10 cellular contexts compared by ENCODE assay signal in genomic region chr11:57787920-57788716, GRCh38. TPM values are rescaled to one million over a fixed set of nuclear protein-coding genes. Genes with fewer than 3 reads are reported as not detected.
DNase-seq lines count a peak whose midpoint lies in the region; ATAC-seq, FAIRE-seq and TF ChIP-seq lines count a peak whose summit lies in the region.
"Had no signal": no experiment of that assay in that cellular context is flagged by ENCODE, and none has a peak within 500 bp of the region (broad histone marks: within the 10 kb centered on the region; RNA-seq: fewer than 3 reads in every experiment).

No MANE protein-coding gene starts in this region.

- FAIRE-seq in keratinocyte (lab: Jason Lieb, UNC), result peak; percentile 93

- peak; percentile 59 for DNase-seq in AG10803 (ENCODE audit: low read depth)
- DNase-seq in H7, result peak; percentile 72
- peak; percentile 10 for DNase-seq in SK-MEL-5 (ENCODE audit: low read depth, low spot score)
- DNase-seq in keratinocyte (ENCODE audit: low read depth, low spot score), result peak; percentile 78
- DNase-seq in OCI-M2 (lab: John Stamatoyannopoulos, UW; ENCODE audit: unreplicated experiment), result no peak
- no peak for DNase-seq in cortex of kidney (lab: John Stamatoyannopoulos, UW)
- DNase-seq in H4 (ENCODE audit: low spot score), result no peak
- DNase-seq: CD4-positive, CD25-positive, alpha-beta regulatory T cell; NCI-H146 had no signal

- peak overlapping the region; percentile 93 for H3K27ac ChIP-seq in keratinocyte (ENCODE audit: control insufficient read depth, insufficient read depth, low read length)

- dilution Hi-C loops in keratinocyte (cut with MboI; ENCODE audit: extremely low pct_ligation_motif_present, low sequenced_read_pairs), result no loop called here

- H3K4me1 ChIP-seq in keratinocyte (ENCODE audit: control insufficient read depth, extremely low read depth, insufficient read depth, low read length), result peaks cover 52% of the 10 kb centered on the region

- H3K36me3 ChIP-seq in H7 (replicated peaks; ENCODE audit: control insufficient read depth, insufficient read depth, low read length) (no peaks in the 10 kb centered on the region; the same call in 1 of the 2 replicates), keratinocyte (ENCODE audit: control insufficient read depth in 2 of 2, extremely low read depth in 1 of 2, insufficient read depth in 2 of 2, low read length in 2 of 2) (peaks cover 4 to 8% of the 10 kb centered on the region in 2 experiments)

- H2AFZ ChIP-seq in keratinocyte (ENCODE audit: control insufficient read depth, low read length), result no peak overlapping the region

- no peak for ATAC-seq in GM19324 (IDR thresholded peaks at IDR 0.05; ENCODE audit: low FRiP score, unreplicated experiment)

- peaks cover 95% of the 10 kb centered on the region for H3K79me2 ChIP-seq in keratinocyte (ENCODE audit: control insufficient read depth, insufficient read depth, low read length)

- H3K4me2 ChIP-seq in keratinocyte (ENCODE audit: control insufficient read depth, extremely low read depth, insufficient read depth, low read depth, low read length), result peak overlapping the region; percentile 91

- in situ Hi-C loops in SK-MEL-5 (cut with HindIII; ENCODE audit: low pct_unique_long_range_greater_than_20kb, low sequenced_read_pairs), result no loop called here

- H3K4me3 ChIP-seq in AG10803 (ENCODE audit: low read length) (no peak overlapping the region), H7 (ENCODE audit: insufficient read depth, low read depth, low read length) (no peak overlapping the region), keratinocyte (ENCODE audit: control insufficient read depth in 2 of 3, extremely low read depth in 1 of 3, insufficient read depth in 2 of 3, low read depth in 1 of 3, low read length in 3 of 3) (peak overlapping the region in 2 of 3 experiments; percentile 40 to 41)

- H3K9me1 ChIP-seq in keratinocyte (ENCODE audit: control insufficient read depth, extremely low read depth, insufficient read depth, low read length), result no peaks in the 10 kb centered on the region

- peak overlapping the region; percentile 43 for H3K9ac ChIP-seq in keratinocyte (ENCODE audit: control insufficient read depth, extremely low read depth, insufficient read depth, low read length)

- H3K27me3 ChIP-seq in H7 (ENCODE audit: control insufficient read depth, insufficient read depth, low read length), result no peaks in the 10 kb centered on the region
- no peaks in the 10 kb centered on the region for H3K27me3 ChIP-seq in keratinocyte (ENCODE audit: control insufficient read depth, extremely low read depth, insufficient read depth, low read length)

- TF ChIP-seq CTCF in AG10803 (conservative IDR thresholded peaks at IDR 0.05; ENCODE audit: low read length), result no peak
- TF ChIP-seq CTCF in keratinocyte (optimal IDR thresholded peaks at IDR 0.05 in 1 of 3, IDR thresholded peaks at IDR 0.05 in 1 of 3, conservative IDR thresholded peaks at IDR 0.05 in 1 of 3; ENCODE audit: extremely low read depth in 1 of 3, insufficient read depth in 2 of 3, low read length in 3 of 3), result no peak

- peaks cover 5% of the 10 kb centered on the region for H4K20me1 ChIP-seq in keratinocyte (ENCODE audit: control insufficient read depth, extremely low read depth, insufficient read depth, low read length)

- H3K9me3 ChIP-seq in keratinocyte (ENCODE audit: control insufficient read depth, low read depth, low read length), result no peaks in the 10 kb centered on the region

RNA-seq across cellular contexts. Expression of gene CTNND1, which starts 26.5 kb away (rescaled TPM):
- 108 and 118 TPM in 2 replicates for total RNA-seq in H7 (2014; rRNA removed; shearing (Covaris generic))
- 51.6 and 53.8 TPM in 2 replicates for total RNA-seq in SK-MEL-5 (2014; rRNA removed; shearing (Covaris generic))
- 52.1 and 65.9 TPM in 2 replicates for polyA plus RNA-seq in SK-MEL-5 (2015; cell fraction: cytosol; rRNA removed)
- polyA plus RNA-seq in SK-MEL-5 (2015; cell fraction: nucleus; rRNA removed), result 50.1 and 69.1 TPM in 2 replicates
- polyA plus RNA-seq in keratinocyte, result 125 to 187 TPM (median 144 TPM) in 3 replicates
- 91.5 TPM for polyA plus RNA-seq in keratinocyte (2011; ENCODE audit: low read depth)
- 84.0 and 129 TPM in 2 replicates for polyA plus RNA-seq in keratinocyte (2011; cell fraction: cytosol; rRNA removed)
- 203 and 221 TPM in 2 replicates for polyA plus RNA-seq in keratinocyte (2011; cell fraction: nucleus; rRNA removed)
- polyA plus RNA-seq in keratinocyte (2012; ENCODE audit: low replicate concordance), result 98.6 and 103 TPM in 2 replicates
- 413 to 516 TPM (median 498 TPM) in 3 replicates for polyA minus RNA-seq in keratinocyte
- polyA minus RNA-seq in keratinocyte (2011; cell fraction: cytosol; rRNA and poly(A)+ RNA removed), result 134 TPM
- polyA minus RNA-seq in keratinocyte (2011; cell fraction: nucleus; rRNA and poly(A)+ RNA removed), result 216 and 381 TPM in 2 replicates
- 50.0 and 56.3 TPM in 2 replicates for total RNA-seq in H4 (2014; rRNA removed; shearing (Covaris generic))

RNA-seq across cellular contexts. Expression of gene BTBD18, which starts 36.5 kb away (rescaled TPM):
- total RNA-seq in H7 (2014; rRNA removed; shearing (Covaris generic)), result not detected in 2 replicates
- total RNA-seq in SK-MEL-5 (2014; rRNA removed; shearing (Covaris generic)), result not detected in 2 replicates
- not detected in 2 replicates for polyA plus RNA-seq in SK-MEL-5 (2015; cell fraction: cytosol; rRNA removed)
- polyA plus RNA-seq in SK-MEL-5 (2015; cell fraction: nucleus; rRNA removed), result not detected in 2 replicates
- not detected in 3 replicates for polyA plus RNA-seq in keratinocyte
- polyA plus RNA-seq in keratinocyte (2011; ENCODE audit: low read depth), result not detected
- polyA plus RNA-seq in keratinocyte (2011; cell fraction: cytosol; rRNA removed), result not detected in 2 replicates
- polyA plus RNA-seq in keratinocyte (2011; cell fraction: nucleus; rRNA removed), result not detected in 2 replicates
- 0.17 TPM in 1 of 2 replicates, not detected in the other for polyA plus RNA-seq in keratinocyte (2012; ENCODE audit: low replicate concordance)
- not detected in 3 replicates for polyA minus RNA-seq in keratinocyte
- not detected for polyA minus RNA-seq in keratinocyte (2011; cell fraction: cytosol; rRNA and poly(A)+ RNA removed)
- not detected in 2 replicates for polyA minus RNA-seq in keratinocyte (2011; cell fraction: nucleus; rRNA and poly(A)+ RNA removed)
- total RNA-seq in H4 (2014; rRNA removed; shearing (Covaris generic)), result not detected in 2 replicates
- total RNA-seq: CD4-positive, CD25-positive, alpha-beta regulatory T cell had no signal

RNA-seq across cellular contexts. Expression of gene SELENOH, which starts 46.8 kb away (rescaled TPM):
- total RNA-seq in H7 (2014; rRNA removed; shearing (Covaris generic)), result 200 and 246 TPM in 2 replicates
- 171 and 183 TPM in 2 replicates for total RNA-seq in SK-MEL-5 (2014; rRNA removed; shearing (Covaris generic))
- 123 and 174 TPM in 2 replicates for polyA plus RNA-seq in SK-MEL-5 (2015; cell fraction: cytosol; rRNA removed)
- polyA plus RNA-seq in SK-MEL-5 (2015; cell fraction: nucleus; rRNA removed), result 52.2 and 82.9 TPM in 2 replicates
- 59.1 to 88.2 TPM (median 76.0 TPM) in 3 replicates for polyA plus RNA-seq in keratinocyte
- polyA plus RNA-seq in keratinocyte (2011; ENCODE audit: low read depth), result 39.6 TPM
- polyA plus RNA-seq in keratinocyte (2011; cell fraction: cytosol; rRNA removed), result 48.8 and 72.9 TPM in 2 replicates
- polyA plus RNA-seq in keratinocyte (2011; cell fraction: nucleus; rRNA removed), result 35.0 and 38.0 TPM in 2 replicates
- 79.8 and 96.0 TPM in 2 replicates for polyA plus RNA-seq in keratinocyte (2012; ENCODE audit: low replicate concordance)
- 5.1 to 10.0 TPM (median 6.5 TPM) in 3 replicates for polyA minus RNA-seq in keratinocyte
- polyA minus RNA-seq in keratinocyte (2011; cell fraction: cytosol; rRNA and poly(A)+ RNA removed), result 43.4 TPM
- polyA minus RNA-seq in keratinocyte (2011; cell fraction: nucleus; rRNA and poly(A)+ RNA removed), result 10.6 and 13.4 TPM in 2 replicates
- 218 and 298 TPM in 2 replicates for total RNA-seq in H4 (2014; rRNA removed; shearing (Covaris generic))

Comparison
In these comparisons a context has a peak if more than half of its experiments do, and no peak if none do; other contexts are left out.
1. DNase-seq: peak in AG10803 (single experiment), H7 (single experiment), SK-MEL-5 (single experiment) and keratinocyte (single experiment); none in OCI-M2 (single experiment), cortex of kidney (single experiment) and H4 (single experiment).
2. H3K4me3 ChIP-seq: peak in keratinocyte (2 of 3); none in AG10803 (single experiment) and H7 (single experiment).